8 cellular contexts compared by ENCODE assay signal in genomic region chr9:128684325-128685021, GRCh38. TPM values are rescaled to one million over a fixed set of nuclear protein-coding genes. Genes with fewer than 3 reads are reported as not detected.
DNase-seq lines count a peak whose midpoint lies in the region; ATAC-seq and TF ChIP-seq lines count a peak whose summit lies in the region.

No MANE protein-coding gene starts in this region.

- H3K27me3 Mint-ChIP-seq in activated T-cell treated with anti-CD3 and anti-CD28 coated beads, Interleukin-2, amount 50 U/mL, for 4 hours (ENCODE audit: low read depth) = no peaks in the 10 kb centered on the region
- H3K27me3 Mint-ChIP-seq in natural killer cell treated with Interleukin-12 subunit alpha and Interleukin-12 subunit beta and Interleukin-15 and Interleukin-18, amount 100 ng/mL, for 72 hours = no peaks in the 10 kb centered on the region

- H3K9me3 Mint-ChIP-seq in activated T-cell treated with anti-CD3 and anti-CD28 coated beads, Interleukin-2, amount 50 U/mL, for 4 hours = no peaks in the 10 kb centered on the region
- H3K9me3 Mint-ChIP-seq in natural killer cell treated with Interleukin-12 subunit alpha and Interleukin-12 subunit beta and Interleukin-15 and Interleukin-18, amount 100 ng/mL, for 72 hours = no peaks in the 10 kb centered on the region

- H3K4me1 Mint-ChIP-seq in activated T-cell treated with anti-CD3 and anti-CD28 coated beads, Interleukin-2, amount 50 U/mL, for 4 hours (ENCODE audit: low read depth) = peaks cover 42% of the 10 kb centered on the region
- peaks cover 40 to 42% of the 10 kb centered on the region in 2 donors for H3K4me1 Mint-ChIP-seq in natural killer cell treated with Interleukin-12 subunit alpha and Interleukin-12 subunit beta and Interleukin-15 and Interleukin-18, amount 100 ng/mL, for 72 hours (ENCODE audit: low read depth in 2 of 2)

- peaks cover 5% of the 10 kb centered on the region for H3K36me3 Mint-ChIP-seq in activated T-cell treated with anti-CD3 and anti-CD28 coated beads, Interleukin-2, amount 50 U/mL, for 4 hours (ENCODE audit: insufficient read depth)
- peaks cover 9% of the 10 kb centered on the region for H3K36me3 Mint-ChIP-seq in natural killer cell treated with Interleukin-12 subunit alpha and Interleukin-12 subunit beta and Interleukin-15 and Interleukin-18, amount 100 ng/mL, for 72 hours

- ATAC-seq in HG03108 (IDR thresholded peaks at IDR 0.05; ENCODE audit: unreplicated experiment) (peak; percentile 27), HG03378 (IDR thresholded peaks at IDR 0.05; ENCODE audit: unreplicated experiment) (no peak)
- peak; percentile 42 to 44 for ATAC-seq in activated T-cell treated with anti-CD3 and anti-CD28 coated beads, Interleukin-2, amount 50 U/mL, for 4 hours
- ATAC-seq in natural killer cell treated with Interleukin-12 subunit alpha and Interleukin-12 subunit beta and Interleukin-15 and Interleukin-18, amount 100 ng/mL, for 72 hours = peak; percentile 58 to 62

- peak overlapping the region; percentile 76 for H3K4me3 ChIP-seq in GM12864 (ENCODE audit: low read depth, low read length)

- H3K4me3 Mint-ChIP-seq in activated T-cell treated with anti-CD3 and anti-CD28 coated beads, Interleukin-2, amount 50 U/mL, for 4 hours = peak overlapping the region; percentile 97
- H3K4me3 Mint-ChIP-seq in natural killer cell treated with Interleukin-12 subunit alpha and Interleukin-12 subunit beta and Interleukin-15 and Interleukin-18, amount 100 ng/mL, for 72 hours = peak overlapping the region; percentile 97

- peak overlapping the region; percentile 99 to 100 for H3K27ac Mint-ChIP-seq in natural killer cell treated with Interleukin-12 subunit alpha and Interleukin-12 subunit beta and Interleukin-15 and Interleukin-18, amount 100 ng/mL, for 72 hours

- no peak for TF ChIP-seq CTCF in GM12864 (IDR thresholded peaks at IDR 0.05; ENCODE audit: low read depth, low read length, missing control alignments)

- DNase-seq in GM12864 (ENCODE audit: low read depth) = peak; percentile 72
- peak; percentile 86 for DNase-seq in OCI-M1 (lab: John Stamatoyannopoulos, UW)
- peak; percentile 61 for DNase-seq in activated T-cell treated with anti-CD3 and anti-CD28 coated beads, Interleukin-2, amount 50 U/mL, for 4 hours
- peak; percentile 61 for DNase-seq in fibroblast of gingiva (ENCODE audit: low read depth)
- peak; percentile 83 for DNase-seq in natural killer cell treated with Interleukin-12 subunit alpha and Interleukin-12 subunit beta and Interleukin-15 and Interleukin-18, amount 100 ng/mL, for 72 hours (ENCODE audit: low spot score)
- DNase-seq in stromal cell of bone marrow (ENCODE audit: low read depth) = peak; percentile 65

RNA-seq across cellular contexts. Expression of gene SET, which starts 4.5 kb away (rescaled TPM):
- 100 to 1,000 TPM; 761 to 865 (median 792) TPM for total RNA-seq in activated T-cell treated with anti-CD3 and anti-CD28 coated beads, Interleukin-2, amount 50 U/mL, for 4 hours
- 100 to 1,000 TPM; 495 to 800 TPM for total RNA-seq in natural killer cell treated with Interleukin-12 subunit alpha and Interleukin-12 subunit beta and Interleukin-15 and Interleukin-18, amount 100 ng/mL, for 72 hours

RNA-seq across cellular contexts. Expression of gene PKN3, which starts 17.8 kb away (rescaled TPM):
- 10 to 100 TPM in 1 of 3 donors, 1 to 10 TPM in 2; 5.5 to 10.1 (median 8.1) TPM for total RNA-seq in activated T-cell treated with anti-CD3 and anti-CD28 coated beads, Interleukin-2, amount 50 U/mL, for 4 hours
- 1 to 10 TPM; 7.0 to 8.0 TPM for total RNA-seq in natural killer cell treated with Interleukin-12 subunit alpha and Interleukin-12 subunit beta and Interleukin-15 and Interleukin-18, amount 100 ng/mL, for 72 hours

RNA-seq across cellular contexts. Expression of gene DYNC2I2, which starts 27.8 kb away (rescaled TPM):
- 10 to 100 TPM; 27.4 to 37.4 (median 32.0) TPM for total RNA-seq in activated T-cell treated with anti-CD3 and anti-CD28 coated beads, Interleukin-2, amount 50 U/mL, for 4 hours
- total RNA-seq in natural killer cell treated with Interleukin-12 subunit alpha and Interleukin-12 subunit beta and Interleukin-15 and Interleukin-18, amount 100 ng/mL, for 72 hours = 10 to 100 TPM; 23.7 to 62.6 TPM

RNA-seq across cellular contexts. Expression of gene ZDHHC12, which starts 39.5 kb away (rescaled TPM):
- total RNA-seq in activated T-cell treated with anti-CD3 and anti-CD28 coated beads, Interleukin-2, amount 50 U/mL, for 4 hours = 10 to 100 TPM; 41.7 to 44.9 (median 43.3) TPM
- total RNA-seq in natural killer cell treated with Interleukin-12 subunit alpha and Interleukin-12 subunit beta and Interleukin-15 and Interleukin-18, amount 100 ng/mL, for 72 hours = 10 to 100 TPM; 56.3 to 72.3 TPM
